In the genomic region with DNA sequence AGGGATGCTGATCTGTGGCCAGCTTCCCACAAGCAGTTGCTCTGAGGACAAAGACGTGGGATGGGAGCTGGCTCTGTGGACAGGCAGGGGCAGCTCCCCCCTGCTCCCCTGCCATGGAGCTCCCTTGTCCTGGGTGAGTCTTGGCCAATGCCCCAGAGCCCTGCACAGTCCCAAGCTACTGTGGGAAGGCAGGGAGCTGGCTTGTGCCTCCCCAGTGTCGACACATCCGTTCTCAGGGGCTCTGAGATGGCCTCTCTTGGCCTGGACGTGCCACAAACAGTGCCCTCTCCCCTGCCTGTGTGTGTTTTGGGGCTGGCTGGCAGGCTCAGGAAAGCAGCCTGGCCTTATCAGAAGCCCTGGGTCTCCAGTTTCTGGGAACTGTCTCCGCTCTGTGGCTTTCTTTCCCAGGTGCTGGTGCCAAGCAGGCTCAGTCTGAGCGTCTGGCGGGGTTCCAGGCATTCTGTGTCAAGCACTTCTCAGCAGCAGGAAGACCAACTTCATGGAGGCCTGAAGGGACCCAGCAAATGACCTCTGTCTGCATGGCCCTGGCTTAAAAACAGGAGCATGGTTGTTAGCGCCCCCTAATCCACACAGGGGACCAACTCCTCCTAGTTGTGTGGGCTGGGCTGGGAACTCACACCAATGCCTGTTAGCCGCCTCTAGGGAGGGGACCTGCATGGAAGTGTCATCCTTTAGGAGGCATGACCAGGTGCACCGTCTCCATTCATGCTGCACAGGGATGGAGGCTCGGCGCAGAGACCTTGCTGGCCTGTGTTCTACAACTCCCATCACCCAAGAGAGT, we compare ENCODE assay signal across 8 cellular contexts.
DNase-seq lines count a peak whose midpoint lies in the region; ATAC-seq and TF ChIP-seq lines count a peak whose summit lies in the region.

No MANE protein-coding gene starts in this region.

- peaks cover 30% of the 10 kb centered on the region for H3K4me1 ChIP-seq in lower lobe of right lung
- peaks cover 0 to 31% (median 2%) of the 10 kb centered on the region in 4 donors for H3K4me1 ChIP-seq in tibial nerve

- H3K36me3 ChIP-seq in lower lobe of right lung (no peaks in the 10 kb centered on the region), tibial nerve (no peaks in the 10 kb centered on the region)

- WGBS in tibial nerve, 2 donors = 55 to 66% methylated on average over 11 to 12 of the region's 12 CpGs

- H3K4me3 ChIP-seq in lower lobe of right lung (no peak overlapping the region), tibial nerve (no peak overlapping the region)

- H3K36me3 Mint-ChIP-seq in glutamatergic neuron (ENCODE audit: unreplicated experiment) = no peaks in the 10 kb centered on the region

- no peak overlapping the region for H3K27ac Mint-ChIP-seq in glutamatergic neuron (ENCODE audit: unreplicated experiment)

- TF ChIP-seq POLR2A in tibial nerve (IDR thresholded peaks at IDR 0.05) (no peak), GM18505 (IDR thresholded peaks at IDR 0.05; ENCODE audit: borderline replicate concordance, extremely low read depth, insufficient read depth, insufficient read length) (no peak)

- H3K27ac ChIP-seq in caudate nucleus (ENCODE audit: low read depth, low read length) (peak overlapping the region; percentile 54), lower lobe of right lung (peak overlapping the region; percentile 59), tibial nerve (peak overlapping the region in 2 of 4 donors; percentile 22 to 41)

- DNase-seq in NCI-H2107 treated with DMSO at 0.1 percent for 48 hours (lab: John Stamatoyannopoulos, UW; ENCODE audit: unreplicated experiment) (peak; percentile 30), caudate nucleus (lab: John Stamatoyannopoulos, UW) (peak in 40 of 61 donors; percentile 12 to 82 (median 52)), lower lobe of right lung (peak; percentile 89), tibial nerve (ENCODE audit: low spot score in 2 of 2) (peak; percentile 43 to 51), glutamatergic neuron (no peak), activated gamma-delta T cell (lab: John Stamatoyannopoulos, UW) (no peak)

- H3K27me3 ChIP-seq in lower lobe of right lung (ENCODE audit: low read depth) = no peaks in the 10 kb centered on the region
- peaks cover 0 to 8% of the 10 kb centered on the region in 2 donors for H3K27me3 ChIP-seq in tibial nerve

- peak; percentile 60 to 81 for ATAC-seq in lower lobe of right lung
- no peak for ATAC-seq in HG02981 (IDR thresholded peaks at IDR 0.05; ENCODE audit: unreplicated experiment)
- no peak for ATAC-seq in GM18505 (IDR thresholded peaks at IDR 0.05; ENCODE audit: unreplicated experiment)

- H3K4me3 Mint-ChIP-seq in glutamatergic neuron (ENCODE audit: unreplicated experiment) = no peak overlapping the region

- H3K4me1 Mint-ChIP-seq in glutamatergic neuron (ENCODE audit: low read depth, unreplicated experiment) = peaks cover 12% of the 10 kb centered on the region

- peak in 1 of 2 donors; percentile 20 for TF ChIP-seq EP300 in tibial nerve (IDR thresholded peaks at IDR 0.05)

- intact Hi-C loops in lower lobe of right lung (cut with DNase I) = no loop called here

- H3K9me3 Mint-ChIP-seq in glutamatergic neuron (ENCODE audit: unreplicated experiment) = peaks cover 6% of the 10 kb centered on the region

- H3K9me3 ChIP-seq in lower lobe of right lung (no peaks in the 10 kb centered on the region), tibial nerve (no peaks in the 10 kb centered on the region)

- H3K27me3 Mint-ChIP-seq in glutamatergic neuron (ENCODE audit: unreplicated experiment) = peaks cover 2% of the 10 kb centered on the region

- TF ChIP-seq CTCF in lower lobe of right lung (IDR thresholded peaks at IDR 0.05) (no peak), tibial nerve (IDR thresholded peaks at IDR 0.05) (no peak), glutamatergic neuron (IDR thresholded peaks at IDR 0.05; ENCODE audit: partially characterized antibody, unreplicated experiment) (no peak)

Comparison
In these comparisons a context has a peak if more than half of its experiments do, and no peak if none do; other contexts are left out.
1. DNase-seq: peak in NCI-H2107 treated with DMSO at 0.1 percent for 48 hours (single experiment), caudate nucleus (40 of 61), lower lobe of right lung (single experiment) and tibial nerve (2 of 2); none in glutamatergic neuron (single experiment) and activated gamma-delta T cell (single experiment).
2. ATAC-seq: peak in lower lobe of right lung (2 of 2); none in HG02981 (single experiment) and GM18505 (single experiment).